In genomic region chr4:14193601-14194000, GRCh38 we compare ENCODE assay signal across 23 cellular contexts.
"Had no signal": no experiment of that assay in that cellular context is flagged by ENCODE, and none has a peak within 500 bp of the region (broad histone marks: within the 10 kb centered on the region; RNA-seq: fewer than 3 reads in every experiment).

No MANE protein-coding gene starts in this region.

- DNase-seq: activated CD4-positive, alpha-beta T cell treated with anti-CD3 and anti-CD28 coated beads for 4 hours; activated CD8-positive, alpha-beta memory T cell treated with anti-CD3 and anti-CD28 coated beads, Interleukin-2, amount 50 U/mL, for 48 hours; activated CD8-positive, alpha-beta T cell treated with anti-CD3 and anti-CD28 coated beads for 36 hours; activated naive CD4-positive, alpha-beta T cell treated with anti-CD3 and anti-CD28 coated beads, Interleukin-2, amount 50 U/mL, for 16 hours; activated naive CD8-positive, alpha-beta T cell treated with anti-CD3 and anti-CD28 coated beads, Interleukin-2, amount 10 ng/mL, durations not matched to agents 7 days and 5 days; activated T-cell treated with anti-CD3 and anti-CD28 coated beads, Interleukin-2, amount 50 U/mL, for 1 hour; adrenal gland; anterior cingulate cortex; MM.1S; NCI-H1105; NCI-H1436; NCI-H187; NCI-H2081 treated with DMSO at 0.1 percent for 48 hours; NCI-H526 treated with DMSO at 0.1 percent for 48 hours; NCI-H82; RPMI8226; SJCRH30; SK-N-SH; T-helper 1 cell had no signal

- FAIRE-seq: bronchial epithelial cell had no signal

- H3K9me3 ChIP-seq: adrenal gland, SJCRH30, SK-N-SH had no signal

- H3K27me3 ChIP-seq: adrenal gland, SJCRH30 had no signal

- H3K9me3 Mint-ChIP-seq: activated CD8-positive, alpha-beta T cell treated with anti-CD3 and anti-CD28 coated beads for 36 hours; activated naive CD8-positive, alpha-beta T cell treated with anti-CD3 and anti-CD28 coated beads, Interleukin-2, amount 10 ng/mL, durations not matched to agents 7 days and 5 days had no signal

- H3K36me3 Mint-ChIP-seq: activated naive CD8-positive, alpha-beta T cell treated with anti-CD3 and anti-CD28 coated beads, Interleukin-2, amount 10 ng/mL, durations not matched to agents 7 days and 5 days had no signal

- H3K36me3 ChIP-seq: adrenal gland, SJCRH30 had no signal

- ATAC-seq: activated CD4-positive, CD25-positive, alpha-beta regulatory T cell treated with anti-CD3 and anti-CD28 coated beads, Interleukin-2, amount 50 U/mL, for 24 hours; activated CD8-positive, alpha-beta T cell treated with anti-CD3 and anti-CD28 coated beads for 36 hours; Right ventricle myocardium inferior had no signal

- H3K27me3 Mint-ChIP-seq: activated CD8-positive, alpha-beta T cell treated with anti-CD3 and anti-CD28 coated beads for 36 hours; activated naive CD8-positive, alpha-beta T cell treated with anti-CD3 and anti-CD28 coated beads, Interleukin-2, amount 10 ng/mL, durations not matched to agents 7 days and 5 days had no signal

- H3K4me3 Mint-ChIP-seq: activated CD8-positive, alpha-beta T cell treated with anti-CD3 and anti-CD28 coated beads for 36 hours; activated naive CD8-positive, alpha-beta T cell treated with anti-CD3 and anti-CD28 coated beads, Interleukin-2, amount 10 ng/mL, durations not matched to agents 7 days and 5 days had no signal

- H3K27ac ChIP-seq: adrenal gland, KMS-11, SJCRH30 had no signal

- H3K4me3 ChIP-seq: adrenal gland, SJCRH30 had no signal

- H3K9ac ChIP-seq: KMS-11, SK-N-SH had no signal

- H3K4me1 Mint-ChIP-seq: activated naive CD8-positive, alpha-beta T cell treated with anti-CD3 and anti-CD28 coated beads, Interleukin-2, amount 10 ng/mL, durations not matched to agents 7 days and 5 days had no signal

- H3K27ac Mint-ChIP-seq: activated CD8-positive, alpha-beta T cell treated with anti-CD3 and anti-CD28 coated beads for 36 hours; activated naive CD8-positive, alpha-beta T cell treated with anti-CD3 and anti-CD28 coated beads, Interleukin-2, amount 10 ng/mL, durations not matched to agents 7 days and 5 days had no signal

- H3K4me1 ChIP-seq: adrenal gland, SJCRH30 had no signal

- H3K4me2 ChIP-seq: KMS-11, SK-N-SH had no signal
